ENCODE assay signal across 23 cellular contexts in the genomic region with DNA sequence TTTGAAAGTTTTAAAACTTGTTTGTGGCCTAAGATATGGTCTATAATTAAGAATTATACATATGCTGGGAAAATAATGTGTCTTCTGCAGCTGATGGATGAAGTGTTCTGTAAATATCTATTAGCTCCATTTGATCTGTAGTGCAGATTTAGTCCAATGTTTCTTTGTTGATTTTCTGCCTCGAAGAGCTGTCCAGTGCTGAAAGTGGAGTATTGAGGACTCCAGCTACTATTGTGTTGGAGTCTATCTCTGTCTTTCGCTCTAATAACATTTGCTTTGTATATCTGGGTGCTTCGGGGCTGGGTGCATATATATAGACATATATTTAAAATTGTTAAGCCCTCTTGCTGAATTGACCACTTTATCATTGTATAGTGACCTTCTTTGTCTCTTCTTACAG.
DNase-seq lines count a peak whose midpoint lies in the region; ATAC-seq and TF ChIP-seq lines count a peak whose summit lies in the region.
"Had no signal": no experiment of that assay in that cellular context is flagged by ENCODE, and none has a peak within 500 bp of the region (broad histone marks: within the 10 kb centered on the region; RNA-seq: fewer than 3 reads in every experiment).

No MANE protein-coding gene starts in this region.

- POLR2A ChIA-PET in HCT116 (lab: Charles Lee): no interaction called here

- no TSS peak for BruUV-seq in HCT116 (replicated peaks; lab: Mats Ljungman, UMichigan)

- TF ChIP-seq RAD21 in HCT116 (IDR thresholded peaks at IDR 0.05; ENCODE audit: low read depth): no peak

- no peak overlapping the region for H3K4me2 ChIP-seq in HCT116 (ENCODE audit: low read length)
- H3K4me2 ChIP-seq: BLaER1 had no signal

- H3K79me2 ChIP-seq in HCT116 (ENCODE audit: insufficient read depth, low read length): no peaks in the 10 kb centered on the region

- no peaks in the 10 kb centered on the region for H3K27me3 ChIP-seq in HCT116 (ENCODE audit: insufficient read depth, low read length)
- H3K27me3 ChIP-seq: BLaER1 had no signal

- ATAC-seq in HCT116: no peak
- ATAC-seq in HG02588 (IDR thresholded peaks at IDR 0.05; ENCODE audit: unreplicated experiment): no peak
- ATAC-seq in GM21515 (IDR thresholded peaks at IDR 0.05; ENCODE audit: unreplicated experiment): no peak
- ATAC-seq: stimulated activated naive CD8-positive, alpha-beta T cell treated with anti-CD3 and anti-CD28 coated beads, Interleukin-15, amount 100 ng/mL, for 72 hours; T-helper 17 cell had no signal

- no peaks in the 10 kb centered on the region for H3K9me2 ChIP-seq in HCT116 (ENCODE audit: insufficient read depth)

- no peaks in the 10 kb centered on the region for H3K36me3 ChIP-seq in HCT116 (ENCODE audit: control insufficient read depth in 1 of 2, insufficient read depth in 2 of 2, low read length in 2 of 2)
- H3K36me3 ChIP-seq: BLaER1, HAP-1 had no signal

- no peaks in the 10 kb centered on the region for H3K4me1 ChIP-seq in HCT116 (ENCODE audit: control insufficient read depth in 1 of 2, insufficient read depth in 2 of 2, low read length in 2 of 2)
- H3K4me1 ChIP-seq: BLaER1, HAP-1 had no signal

- H4K20me1 ChIP-seq in HCT116 (ENCODE audit: insufficient read depth): no peaks in the 10 kb centered on the region
- H4K20me1 ChIP-seq: BLaER1 had no signal

- RAD21 ChIA-PET in HCT116 (lab: Charles Lee; ENCODE audit: low non-redundant PET in 1 of 2, low total read pairs in 2 of 2, uncharacterized antibody in 2 of 2, unreplicated experiment in 2 of 2): no interaction called here

- no peaks in the 10 kb centered on the region for H3K9me3 ChIP-seq in HCT116 (ENCODE audit: control insufficient read depth in 1 of 2, insufficient read depth in 1 of 2, low read depth in 1 of 2, low read length in 2 of 2)
- H3K9me3 ChIP-seq: BLaER1 had no signal

- H3K9me3 Mint-ChIP-seq in endothelial cell (ENCODE audit: unreplicated experiment): no peaks in the 10 kb centered on the region

- H3K4me3 ChIP-seq in HCT116 (replicated peaks in 1 of 2; ENCODE audit: low read depth in 1 of 2, low read length in 2 of 2): no peak overlapping the region
- H3K4me3 ChIP-seq: BLaER1, HAP-1 had no signal

- no peak overlapping the region for H3K27ac ChIP-seq in HCT116 (ENCODE audit: low read depth, low read length)
- H3K27ac ChIP-seq: BLaER1 had no signal

- H3K36me3 Mint-ChIP-seq in endothelial cell (ENCODE audit: low read depth, unreplicated experiment): no peaks in the 10 kb centered on the region
- H3K36me3 Mint-ChIP-seq: activated CD4-positive, alpha-beta memory T cell treated with anti-CD3 and anti-CD28 coated beads for 36 hours had no signal

- DNase-seq in HCT116 (ENCODE audit: low read depth, low spot score) (no peak), OCI-M1 (lab: John Stamatoyannopoulos, UW) (peak; percentile 26), endothelial cell (ENCODE audit: low spot score) (peak; percentile 13), myocyte (ENCODE audit: low read depth) (peak; percentile 19), NCI-H69 (lab: John Stamatoyannopoulos, UW) (no peak)
- DNase-seq: activated CD4-positive, alpha-beta memory T cell treated with anti-CD3 and anti-CD28 coated beads for 36 hours; anterior cingulate cortex; effector CD8-positive, alpha-beta T cell; kidney glomerular epithelial cell; MM.1S; NCI-H2029; SHP77 treated with DMSO at 0.1 percent for 48 hours; small intestine; stimulated activated CD4-positive, alpha-beta T cell treated with anti-CD3 and anti-CD28 coated beads, Interleukin-4, amount 100 ng/mL, for 1 hour; stimulated activated naive CD8-positive, alpha-beta T cell treated with anti-CD3 and anti-CD28 coated beads, Interleukin-15, amount 100 ng/mL, for 72 hours; T-helper 17 cell; trophoblast cell had no signal

- no peak overlapping the region for H3K27ac Mint-ChIP-seq in endothelial cell (ENCODE audit: unreplicated experiment)
- H3K27ac Mint-ChIP-seq: activated CD4-positive, alpha-beta memory T cell treated with anti-CD3 and anti-CD28 coated beads for 36 hours; nephron; progenitor cell of endocrine pancreas; stimulated activated naive CD8-positive, alpha-beta T cell treated with anti-CD3 and anti-CD28 coated beads, Interleukin-15, amount 100 ng/mL, for 72 hours; T-helper 17 cell had no signal

- H3K27me3 Mint-ChIP-seq in endothelial cell (ENCODE audit: unreplicated experiment): peaks cover 2% of the 10 kb centered on the region
- H3K27me3 Mint-ChIP-seq: activated CD4-positive, alpha-beta memory T cell treated with anti-CD3 and anti-CD28 coated beads for 36 hours; progenitor cell of endocrine pancreas; stimulated activated naive CD8-positive, alpha-beta T cell treated with anti-CD3 and anti-CD28 coated beads, Interleukin-15, amount 100 ng/mL, for 72 hours; T-helper 17 cell had no signal

- H2AFZ ChIP-seq in HCT116 (ENCODE audit: low read depth, low read length, poor library complexity, severe bottlenecking): no peak overlapping the region

- TF ChIP-seq CTCF in HCT116 (IDR thresholded peaks at IDR 0.05 in 2 of 3, conservative IDR thresholded peaks at IDR 0.05 in 1 of 3; ENCODE audit: borderline replicate concordance in 1 of 3, insufficient read depth in 1 of 3, low read depth in 2 of 3, low read length in 2 of 3) (no peak), endothelial cell (IDR thresholded peaks at IDR 0.05; ENCODE audit: unreplicated experiment) (no peak)

- TF ChIP-seq POLR2A in HCT116 (IDR thresholded peaks at IDR 0.05; ENCODE audit: borderline replicate concordance, extremely low read depth, insufficient read depth, insufficient read length): no peak

- intact Hi-C loops in HCT116 (cut with micrococcal nuclease): no loop called here

- no peak overlapping the region for H3K9ac ChIP-seq in HCT116 (ENCODE audit: low read length)
- H3K9ac ChIP-seq: BLaER1 had no signal

- CTCF ChIA-PET in HCT116 (lab: Charles Lee): no interaction called here

- no peaks in the 10 kb centered on the region for H3K4me1 Mint-ChIP-seq in endothelial cell (ENCODE audit: unreplicated experiment)
- H3K4me1 Mint-ChIP-seq: nephron; stimulated activated naive CD8-positive, alpha-beta T cell treated with anti-CD3 and anti-CD28 coated beads, Interleukin-15, amount 100 ng/mL, for 72 hours; T-helper 17 cell had no signal

- no peak overlapping the region for H3K4me3 Mint-ChIP-seq in endothelial cell (ENCODE audit: unreplicated experiment)
- H3K4me3 Mint-ChIP-seq: activated CD4-positive, alpha-beta memory T cell treated with anti-CD3 and anti-CD28 coated beads for 36 hours; nephron; stimulated activated naive CD8-positive, alpha-beta T cell treated with anti-CD3 and anti-CD28 coated beads, Interleukin-15, amount 100 ng/mL, for 72 hours; T-helper 17 cell had no signal

TF ChIP-seq in HCT116, 20 proteins besides CTCF, POLR2A, EP300 and RAD21:
- no peak for TF ChIP-seq CEBPB (IDR thresholded peaks at IDR 0.05; ENCODE audit: low read depth)
- TF ChIP-seq EZH2 (IDR thresholded peaks at IDR 0.05): no peak
- TF ChIP-seq ZBTB33 (IDR thresholded peaks at IDR 0.05; ENCODE audit: extremely low read depth, insufficient replicate concordance, low read length): no peak
- TF ChIP-seq ZNF274 (IDR thresholded peaks at IDR 0.05; ENCODE audit: low read depth, low read length): no peak
- TF ChIP-seq SRF (IDR thresholded peaks at IDR 0.05; ENCODE audit: low read depth): no peak
- TF ChIP-seq CBX3 (IDR thresholded peaks at IDR 0.05; ENCODE audit: low read depth): no peak
- TF ChIP-seq MAX (IDR thresholded peaks at IDR 0.05): no peak
- no peak for TF ChIP-seq EZH2phosphoT487 (IDR thresholded peaks at IDR 0.05; ENCODE audit: borderline replicate concordance)
- TF ChIP-seq REST (IDR thresholded peaks at IDR 0.05; ENCODE audit: low read depth): peak; percentile 77

Comparison
In these comparisons a context has a peak if more than half of its experiments do, and no peak if none do; other contexts are left out.
1. DNase-seq: peak in OCI-M1 (single experiment), endothelial cell (single experiment) and myocyte (single experiment); none in HCT116 (single experiment) and NCI-H69 (single experiment).